In the genomic region with DNA sequence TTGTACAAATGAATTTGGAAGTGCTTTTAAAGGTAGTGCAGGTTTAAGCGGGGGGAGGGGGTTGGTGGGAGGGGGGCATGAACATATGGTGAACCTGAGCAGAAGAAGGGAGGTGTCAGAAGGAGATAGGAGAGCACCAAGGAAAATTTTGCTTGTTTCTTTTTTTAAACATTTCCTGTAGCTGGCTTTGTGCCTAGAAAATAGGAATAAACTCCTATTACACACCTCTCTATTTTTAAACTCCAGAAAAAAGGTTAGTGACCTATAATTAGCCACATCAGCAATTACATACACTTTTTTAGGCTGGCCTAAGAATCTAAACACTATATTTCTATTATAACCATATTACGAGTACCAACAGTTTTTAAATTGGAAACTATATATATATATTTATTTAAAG, we compare ENCODE assay signal across 21 cellular contexts.
A peak's percentile ranks its signal among the peaks of the same experiment; 100 is the strongest.
DNase-seq lines count a peak whose midpoint lies in the region; ATAC-seq and TF ChIP-seq lines count a peak whose summit lies in the region.
"Had no signal": no experiment of that assay in that cellular context is flagged by ENCODE, and none has a peak within 500 bp of the region (broad histone marks: within the 10 kb centered on the region; RNA-seq: fewer than 3 reads in every experiment).

No MANE protein-coding gene starts in this region.

- H3K36me3 ChIP-seq in heart right ventricle = no peaks in the 10 kb centered on the region
- no peaks in the 10 kb centered on the region for H3K36me3 ChIP-seq in GM23248 (ENCODE audit: low read depth)
- no peaks in the 10 kb centered on the region for H3K36me3 ChIP-seq in skeletal muscle tissue (ENCODE audit: control insufficient read depth in 3 of 3, insufficient read depth in 3 of 3, low read length in 3 of 3)

- H3K4me2 ChIP-seq in GM23248 (ENCODE audit: unreplicated experiment) = no peak overlapping the region

- peaks cover 3% of the 10 kb centered on the region; the same call in 1 of the 2 replicates for H3F3A ChIP-seq in GM23248 (ENCODE audit: insufficient read depth)

- no peaks in the 10 kb centered on the region for H3K9me2 ChIP-seq in GM23248 (ENCODE audit: insufficient read depth)

- intact Hi-C loops in heart right ventricle (cut with DNase I) (no loop called here), cardiac septum (cut with DNase I) (no loop called here)

- TF ChIP-seq CTCF in heart right ventricle (IDR thresholded peaks at IDR 0.05) = no peak

- no peak overlapping the region for H2AFZ ChIP-seq in GM23248

- ATAC-seq in heart right ventricle (peak in 7 of 8 donors; percentile 20 to 94 (median 67)), GM21737 (IDR thresholded peaks at IDR 0.05; ENCODE audit: unreplicated experiment) (no peak)
- ATAC-seq: GM12878, PC-3 had no signal

- H3K9me3 ChIP-seq in heart right ventricle (no peaks in the 10 kb centered on the region), GM23248 (ENCODE audit: low read depth) (no peaks in the 10 kb centered on the region), skeletal muscle tissue (ENCODE audit: control insufficient read depth in 3 of 3, low read length in 3 of 3) (no peaks in the 10 kb centered on the region)
- H3K9me3 ChIP-seq: Caco-2 had no signal

- no peak overlapping the region for H3K27ac ChIP-seq in heart right ventricle
- H3K27ac ChIP-seq in GM23248 = no peak overlapping the region
- H3K27ac ChIP-seq in skeletal muscle tissue (ENCODE audit: low read depth, low read length) = peak overlapping the region; percentile 19

- H3K4me3 ChIP-seq in heart right ventricle = no peak overlapping the region
- no peak overlapping the region for H3K4me3 ChIP-seq in GM23248
- no peak overlapping the region for H3K4me3 ChIP-seq in skeletal muscle tissue (ENCODE audit: low read length in 3 of 3)
- H3K4me3 ChIP-seq: GM12878 had no signal

- H3K27me3 ChIP-seq in heart right ventricle = peaks cover 0 to 4% (median 0%) of the 10 kb centered on the region in 7 donors
- H3K27me3 ChIP-seq in GM23248 (replicated peaks; ENCODE audit: insufficient read depth) = peaks cover 14% of the 10 kb centered on the region; the same call in 1 of the 2 replicates
- no peaks in the 10 kb centered on the region for H3K27me3 ChIP-seq in skeletal muscle tissue (ENCODE audit: control insufficient read depth in 3 of 3, insufficient read depth in 3 of 3, low read length in 3 of 3)

- in situ Hi-C loops in GM23248 (cut with MboI) = no loop called here

- WGBS in heart right ventricle, 2 donors = 38 to 57% methylated on average over 2 of the region's 2 CpGs
- WGBS in GM23248 (ENCODE audit: low coverage in 1 of 2, low lambda C conversion rate in 2 of 2, missing lambda C conversion rate in 2 of 2), 2 experiments = 50 to 52% methylated on average over 2 of the region's 2 CpGs

- DNase-seq in heart right ventricle (no peak), cardiac septum (ENCODE audit: low spot score) (no peak), GM23248 (peak; percentile 4), NCI-H69 (lab: John Stamatoyannopoulos, UW) (peak; percentile 73), amygdala (lab: John Stamatoyannopoulos, UW) (no peak)
- DNase-seq: C1 segment of cervical spinal cord; Caco-2; CD4-positive, alpha-beta memory T cell; GDM1; H7; HFFc6; KG1; NCI-H1048; NCI-H1694; NCI-H2029 treated with DMSO at 0.1 percent for 48 hours; NCI-H526 treated with DMSO at 0.1 percent for 48 hours; PC-3; SHP77 had no signal

- no peaks in the 10 kb centered on the region for H4K20me1 ChIP-seq in GM23248 (ENCODE audit: insufficient read depth)

- H3K9ac ChIP-seq in GM23248 (no peak overlapping the region), skeletal muscle tissue (ENCODE audit: low read depth in 1 of 3, low read length in 3 of 3) (no peak overlapping the region)

- no peaks in the 10 kb centered on the region for H3K79me2 ChIP-seq in GM23248 (ENCODE audit: insufficient read depth)

- H3K4me1 ChIP-seq in heart right ventricle (peaks cover 0 to 17% (median 12%) of the 10 kb centered on the region in 9 donors), GM23248 (ENCODE audit: insufficient read depth) (peaks cover 4% of the 10 kb centered on the region), skeletal muscle tissue (ENCODE audit: control insufficient read depth in 3 of 3, insufficient read depth in 3 of 3, low read length in 3 of 3) (peaks cover 0 to 4% (median 4%) of the 10 kb centered on the region in 3 donors)

Comparison
In these comparisons a context has a peak if more than half of its experiments do, and no peak if none do; other contexts are left out.
1. DNase-seq: peak in GM23248 (single experiment) and NCI-H69 (single experiment); none in heart right ventricle (0 of 2), cardiac septum (single experiment) and amygdala (0 of 56).